9 cellular contexts compared by ENCODE assay signal in genomic region chr2:238180554-238180953, GRCh38. TPM values are rescaled to one million over a fixed set of nuclear protein-coding genes. Genes with fewer than 3 reads are reported as not detected.
"Had no signal": no experiment of that assay in that cellular context is flagged by ENCODE, and none has a peak within 500 bp of the region (broad histone marks: within the 10 kb centered on the region; RNA-seq: fewer than 3 reads in every experiment).

No MANE protein-coding gene starts in this region.

- H3K4me3 Mint-ChIP-seq: GM23338, H9 had no signal

- H3K9me3 Mint-ChIP-seq: GM23338, H9 had no signal

- DNase-seq: H9, HCEC 1CT, IMR-90 had no signal

- ATAC-seq: GM23338, K562 had no signal

- H3K27ac ChIP-seq: HL-60 had no signal

- H3K27ac Mint-ChIP-seq: GM23338, H9 had no signal

- H3K4me2 ChIP-seq: GM23338 had no signal

- H2AFZ ChIP-seq: GM23338 had no signal

- H3K4me3 ChIP-seq: GM23338, K562 had no signal

- H3K4me1 Mint-ChIP-seq: GM23338, H9 had no signal

- FAIRE-seq: H1, H54, K562 had no signal

RNA-seq across cellular contexts. Expression of gene KLHL30, which starts 42.1 kb away (rescaled TPM):
- total RNA-seq: H1, H9, HT1080 had no signal
- polyA plus RNA-seq: GM23338, H1, K562 had no signal
